9 cellular contexts compared by ENCODE assay signal in the genomic region with DNA sequence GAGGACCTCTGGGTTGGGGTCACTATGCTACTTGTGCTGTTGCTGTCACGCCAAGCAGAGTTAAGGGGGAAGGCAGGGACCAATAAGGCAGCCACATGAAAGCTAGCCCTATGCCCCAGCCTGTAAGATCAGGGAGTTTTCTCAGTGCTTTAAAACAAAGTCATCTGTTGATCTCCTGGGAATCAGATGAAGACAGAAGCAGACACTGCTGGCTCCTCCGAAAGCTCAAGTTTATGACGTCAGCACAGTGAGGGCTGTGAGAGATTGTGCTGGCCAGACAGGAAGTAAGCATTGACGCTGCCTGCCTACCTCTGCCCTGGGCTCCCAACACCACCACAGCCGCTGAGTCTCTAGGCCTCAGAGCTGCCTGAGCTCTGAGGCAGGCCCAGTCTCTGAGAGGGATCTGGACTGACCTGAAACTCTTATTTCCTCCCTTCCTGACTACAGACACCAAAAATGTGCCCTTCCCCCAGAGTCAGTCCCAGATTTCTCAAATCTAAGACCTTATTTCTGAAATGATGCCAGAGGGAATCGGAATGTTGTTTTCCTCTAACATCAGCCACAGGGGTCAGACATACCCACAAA.
DNase-seq lines count a peak whose midpoint lies in the region; ATAC-seq and TF ChIP-seq lines count a peak whose summit lies in the region.
"Had no signal": no experiment of that assay in that cellular context is flagged by ENCODE, and none has a peak within 500 bp of the region (broad histone marks: within the 10 kb centered on the region; RNA-seq: fewer than 3 reads in every experiment).

No MANE protein-coding gene starts in this region.

- no peaks in the 10 kb centered on the region for H3K36me3 Mint-ChIP-seq in activated naive CD4-positive, alpha-beta T cell treated with anti-CD3 and anti-CD28 coated beads, Interleukin-2, amount 50 U/mL, for 72 hours

- H3K27ac ChIP-seq in Peyer's patch = peak overlapping the region; percentile 1 to 51 (median 38)
- H3K27ac ChIP-seq: SK-N-MC had no signal

- peak in 2 of 3 donors; percentile 24 to 74 for DNase-seq in Peyer's patch
- peak in 1 of 2 donors; percentile 23 for DNase-seq in activated naive CD4-positive, alpha-beta T cell treated with anti-CD3 and anti-CD28 coated beads, Interleukin-2, amount 50 U/mL, for 72 hours (ENCODE audit: low spot score in 2 of 2)
- peak; percentile 96 for DNase-seq in islet precursor cell
- DNase-seq in stimulated activated CD4-positive, alpha-beta T cell treated with anti-CD3 and anti-CD28 coated beads, Interleukin-2, amount 100 ng/mL, for 48 hours = peak; percentile 23 to 40
- DNase-seq in HuH-7.5 (ENCODE audit: low spot score) = no peak
- no peak for DNase-seq in midbrain (lab: John Stamatoyannopoulos, UW)

- H3K4me3 ChIP-seq in Peyer's patch = no peak overlapping the region
- H3K4me3 ChIP-seq: SK-N-MC had no signal

- TF ChIP-seq CTCF in Peyer's patch (IDR thresholded peaks at IDR 0.05) = no peak

- TF ChIP-seq POLR2A in Peyer's patch (IDR thresholded peaks at IDR 0.05) = no peak

- H3K9me3 Mint-ChIP-seq in activated naive CD4-positive, alpha-beta T cell treated with anti-CD3 and anti-CD28 coated beads, Interleukin-2, amount 50 U/mL, for 72 hours = no peaks in the 10 kb centered on the region

- no peaks in the 10 kb centered on the region for H3K27me3 ChIP-seq in Peyer's patch

- peak overlapping the region; percentile 51 to 61 for H3K27ac Mint-ChIP-seq in activated naive CD4-positive, alpha-beta T cell treated with anti-CD3 and anti-CD28 coated beads, Interleukin-2, amount 50 U/mL, for 72 hours

- ATAC-seq in GM18873 (IDR thresholded peaks at IDR 0.05; ENCODE audit: low FRiP score, unreplicated experiment) (peak; percentile 67), HG03025 (IDR thresholded peaks at IDR 0.05; ENCODE audit: low FRiP score, unreplicated experiment) (no peak)
- peak; percentile 84 to 96 for ATAC-seq in activated naive CD4-positive, alpha-beta T cell treated with anti-CD3 and anti-CD28 coated beads, Interleukin-2, amount 50 U/mL, for 72 hours

- H3K9me3 ChIP-seq in Peyer's patch = no peaks in the 10 kb centered on the region

- H3K4me1 ChIP-seq in Peyer's patch = no peaks in the 10 kb centered on the region

- no peaks in the 10 kb centered on the region for H3K36me3 ChIP-seq in Peyer's patch

Comparison
In these comparisons a context has a peak if more than half of its experiments do, and no peak if none do; other contexts are left out.
1. DNase-seq: peak in Peyer's patch (2 of 3), islet precursor cell (single experiment) and stimulated activated CD4-positive, alpha-beta T cell treated with anti-CD3 and anti-CD28 coated beads, Interleukin-2, amount 100 ng/mL, for 48 hours (2 of 2); none in HuH-7.5 (single experiment) and midbrain (single experiment).